Comparison of ENCODE assay signal across 15 cellular contexts in the genomic region with DNA sequence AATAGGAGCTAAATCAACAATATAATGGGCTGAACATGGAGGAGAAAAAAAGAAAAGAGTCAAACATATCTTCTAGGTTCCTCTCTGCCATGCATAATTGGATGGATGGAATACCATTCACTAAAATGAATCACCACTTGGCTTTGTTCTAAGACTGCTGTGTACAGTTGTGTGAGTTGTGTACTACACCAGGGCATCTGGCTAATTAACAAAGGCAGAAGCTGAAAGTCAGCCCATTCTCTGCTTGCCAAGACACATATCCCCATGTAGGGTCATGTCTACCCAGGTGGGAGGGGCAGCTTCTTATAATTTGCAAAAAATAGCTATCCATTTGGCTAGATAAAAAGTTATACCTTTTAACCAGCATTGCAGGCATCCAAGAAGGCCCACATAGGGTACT. TPM values are rescaled to one million over a fixed set of nuclear protein-coding genes. Genes with fewer than 3 reads are reported as not detected.
A peak's percentile ranks its signal among the peaks of the same experiment; 100 is the strongest.
DNase-seq lines count a peak whose midpoint lies in the region; ATAC-seq and TF ChIP-seq lines count a peak whose summit lies in the region.
"Had no signal": no experiment of that assay in that cellular context is flagged by ENCODE, and none has a peak within 500 bp of the region (broad histone marks: within the 10 kb centered on the region; RNA-seq: fewer than 3 reads in every experiment).

No MANE protein-coding gene starts in this region.

- H3K27me3 ChIP-seq in adipocyte (replicated peaks; ENCODE audit: control insufficient read depth, insufficient read depth, low read length) (no peaks in the 10 kb centered on the region), thyroid gland (no peaks in the 10 kb centered on the region)
- H3K27me3 ChIP-seq: left lung, testis had no signal

- CTCF ChIA-PET in activated CD8-positive, alpha-beta T cell treated with anti-CD3 and anti-CD28 coated beads for 36 hours (lab: Charles Lee), result interaction anchor here (0.9 to 1.2 kb wide), 3 partner anchors 15 to 179 kb away, joined by 3 read pairs; no protein-coding TSS in a partner anchor

- POLR2A ChIA-PET in activated CD8-positive, alpha-beta T cell treated with anti-CD3 and anti-CD28 coated beads for 36 hours (lab: Charles Lee), result no interaction called here

- H3K36me3 Mint-ChIP-seq in HFFc6 (ENCODE audit: low read depth), result peaks cover 10% of the 10 kb centered on the region
- no peaks in the 10 kb centered on the region for H3K36me3 Mint-ChIP-seq in activated CD8-positive, alpha-beta T cell treated with anti-CD3 and anti-CD28 coated beads for 36 hours (ENCODE audit: low read depth)
- H3K36me3 Mint-ChIP-seq: natural killer cell had no signal

- H3K36me3 ChIP-seq in adipocyte (ENCODE audit: control insufficient read depth, insufficient read depth, low read length, severe bottlenecking) (no peaks in the 10 kb centered on the region), thyroid gland (no peaks in the 10 kb centered on the region)
- H3K36me3 ChIP-seq: left lung had no signal

- H3K4me3 ChIP-seq in adipocyte (ENCODE audit: low read length) (no peak overlapping the region), thyroid gland (replicated peaks in 1 of 3) (no peak overlapping the region)
- H3K4me3 ChIP-seq: GM23338, left lung, testis had no signal

- peak overlapping the region; percentile 82 for H3K27ac Mint-ChIP-seq in HFFc6
- H3K27ac Mint-ChIP-seq in activated CD8-positive, alpha-beta T cell treated with anti-CD3 and anti-CD28 coated beads for 36 hours, result no peak overlapping the region
- H3K27ac Mint-ChIP-seq: activated CD4-positive, alpha-beta memory T cell treated with anti-CD3 and anti-CD28 coated beads, Interleukin-2, amount 10 ng/mL, durations not matched to agents 7 days and 5 days; CD4-positive, alpha-beta T cell; GM23338; natural killer cell had no signal

- peaks cover 88% of the 10 kb centered on the region for H3K4me1 Mint-ChIP-seq in HFFc6 (ENCODE audit: low read depth)
- H3K4me1 Mint-ChIP-seq in activated CD8-positive, alpha-beta T cell treated with anti-CD3 and anti-CD28 coated beads for 36 hours (ENCODE audit: low read depth), result no peaks in the 10 kb centered on the region

- H3K9me3 ChIP-seq in adipocyte (ENCODE audit: control insufficient read depth, low read length) (no peaks in the 10 kb centered on the region), thyroid gland (no peaks in the 10 kb centered on the region)
- H3K9me3 ChIP-seq: left lung, testis had no signal

- peaks cover 1% of the 10 kb centered on the region; the same call in 1 of the 2 replicates for H3K27me3 Mint-ChIP-seq in HFFc6 (ENCODE audit: insufficient read depth)
- H3K27me3 Mint-ChIP-seq in activated CD8-positive, alpha-beta T cell treated with anti-CD3 and anti-CD28 coated beads for 36 hours, result no peaks in the 10 kb centered on the region
- H3K27me3 Mint-ChIP-seq: CD4-positive, alpha-beta T cell had no signal

- no peak for ATAC-seq in HG03457 (IDR thresholded peaks at IDR 0.05; ENCODE audit: unreplicated experiment)
- ATAC-seq in activated CD8-positive, alpha-beta T cell treated with anti-CD3 and anti-CD28 coated beads for 36 hours, result no peak
- ATAC-seq: GM23338, left lung, natural killer cell had no signal

- peak; percentile 79 for DNase-seq in HFFc6
- DNase-seq in adipocyte (ENCODE audit: low read depth), result peak; percentile 59
- DNase-seq in fibroblast of peridontal ligament (ENCODE audit: extremely low read depth), result peak; percentile 61
- DNase-seq in thyroid gland, result no peak
- DNase-seq in GDM1 (lab: John Stamatoyannopoulos, UW), result no peak
- DNase-seq in activated CD8-positive, alpha-beta T cell treated with anti-CD3 and anti-CD28 coated beads for 36 hours, result no peak
- DNase-seq: activated CD4-positive, alpha-beta memory T cell treated with anti-CD3 and anti-CD28 coated beads, Interleukin-2, amount 10 ng/mL, durations not matched to agents 7 days and 5 days; CD4-positive, alpha-beta T cell; left lung; natural killer cell; NCI-H1930; NCI-H524 treated with DMSO at 0.1 percent for 48 hours; testis had no signal

- no peak overlapping the region for H3K9ac ChIP-seq in adipocyte (ENCODE audit: low read length)

- TF ChIP-seq POLR2A in thyroid gland (IDR thresholded peaks at IDR 0.05), result no peak

- H3K9me3 Mint-ChIP-seq in HFFc6, result no peaks in the 10 kb centered on the region
- H3K9me3 Mint-ChIP-seq in activated CD8-positive, alpha-beta T cell treated with anti-CD3 and anti-CD28 coated beads for 36 hours, result no peaks in the 10 kb centered on the region
- H3K9me3 Mint-ChIP-seq: activated CD4-positive, alpha-beta memory T cell treated with anti-CD3 and anti-CD28 coated beads, Interleukin-2, amount 10 ng/mL, durations not matched to agents 7 days and 5 days; CD4-positive, alpha-beta T cell; GM23338; natural killer cell had no signal

- intact Hi-C loops in thyroid gland (cut with DNase I), result no loop called here
- intact Hi-C loops in activated CD8-positive, alpha-beta T cell treated with anti-CD3 and anti-CD28 coated beads for 36 hours (cut with micrococcal nuclease), result no loop called here

- H3K4me1 ChIP-seq in adipocyte (ENCODE audit: control insufficient read depth, insufficient read depth, low read length) (peaks cover 31% of the 10 kb centered on the region), thyroid gland (peaks cover 10 to 23% of the 10 kb centered on the region in 2 donors)
- H3K4me1 ChIP-seq: testis had no signal

- 0 out of 2 replicates have a peak, but pooled peaks have one; percentile 5 for TF ChIP-seq CTCF in HFFc6 (IDR thresholded peaks at IDR 0.05)
- TF ChIP-seq CTCF in thyroid gland (IDR thresholded peaks at IDR 0.05), result no peak
- no peak for TF ChIP-seq CTCF in activated CD8-positive, alpha-beta T cell treated with anti-CD3 and anti-CD28 coated beads for 36 hours (IDR thresholded peaks at IDR 0.05)

- peak overlapping the region; percentile 68 for H3K4me3 Mint-ChIP-seq in HFFc6
- no peak overlapping the region for H3K4me3 Mint-ChIP-seq in activated CD8-positive, alpha-beta T cell treated with anti-CD3 and anti-CD28 coated beads for 36 hours
- H3K4me3 Mint-ChIP-seq: activated CD4-positive, alpha-beta memory T cell treated with anti-CD3 and anti-CD28 coated beads, Interleukin-2, amount 10 ng/mL, durations not matched to agents 7 days and 5 days; CD4-positive, alpha-beta T cell; GM23338; natural killer cell had no signal

- peak overlapping the region in 2 of 3 donors; percentile 52 to 74 for H3K27ac ChIP-seq in thyroid gland
- H3K27ac ChIP-seq: testis had no signal

RNA-seq across cellular contexts. Expression of a gene that starts 21.0 kb away (rescaled TPM):
- 10 to 100 TPM; 80.5 to 91.1 (median 82.2) TPM for total RNA-seq in HFFc6 (2021; fragmentation: NEBNext Ultra II Directional; extraction: Animal tissue kit (Norgen Biotek cat#: 25700))
- total RNA-seq in thyroid gland, result 100 to 1,000 TPM; 124 to 283 (median 133) TPM
- 10 to 100 TPM; 51.4 to 53.2 TPM for total RNA-seq in activated CD8-positive, alpha-beta T cell treated with anti-CD3 and anti-CD28 coated beads for 36 hours

Comparison
In these comparisons a context has a peak if more than half of its experiments do, and no peak if none do; other contexts are left out.
1. DNase-seq: peak in HFFc6 (single experiment), adipocyte (single experiment) and fibroblast of peridontal ligament (single experiment); none in thyroid gland (0 of 2), GDM1 (single experiment) and activated CD8-positive, alpha-beta T cell treated with anti-CD3 and anti-CD28 coated beads for 36 hours (single experiment).